14 cellular contexts compared by ENCODE assay signal in the genomic region with DNA sequence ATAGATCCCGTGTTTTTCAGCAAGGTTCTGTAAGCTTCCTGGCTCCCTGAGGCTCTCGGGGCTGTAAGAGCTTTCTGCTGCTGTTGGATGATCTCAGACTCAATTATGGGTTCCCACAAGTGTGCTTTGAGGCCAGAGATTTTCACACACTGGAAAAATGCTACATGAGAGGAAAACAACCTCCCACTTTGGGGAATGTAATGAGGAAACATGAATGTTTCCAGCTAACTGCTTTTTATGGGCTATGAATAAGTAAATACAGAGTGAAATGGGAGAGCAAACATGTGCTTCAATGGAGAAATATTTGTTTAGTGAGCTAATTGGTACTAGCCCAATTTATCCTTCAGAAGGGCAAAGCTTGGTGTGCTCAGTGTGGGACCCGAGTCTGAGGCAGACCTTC.
DNase-seq lines count a peak whose midpoint lies in the region; ATAC-seq and TF ChIP-seq lines count a peak whose summit lies in the region.
"Had no signal": no experiment of that assay in that cellular context is flagged by ENCODE, and none has a peak within 500 bp of the region (broad histone marks: within the 10 kb centered on the region; RNA-seq: fewer than 3 reads in every experiment).

No MANE protein-coding gene starts in this region.

- H3K4ac ChIP-seq in H9 (ENCODE audit: low read depth, low read length) = no peak overlapping the region

- H3K27ac Mint-ChIP-seq in H9 = no peak overlapping the region
- H3K27ac Mint-ChIP-seq: activated naive CD8-positive, alpha-beta T cell treated with anti-CD3 and anti-CD28 coated beads, Interleukin-2, amount 50 U/mL, for 24 hours had no signal

- H3K4me3 Mint-ChIP-seq in H9 = no peak overlapping the region
- H3K4me3 Mint-ChIP-seq: activated naive CD8-positive, alpha-beta T cell treated with anti-CD3 and anti-CD28 coated beads, Interleukin-2, amount 50 U/mL, for 24 hours; naive B cell had no signal

- H3K18ac ChIP-seq in H9 (ENCODE audit: insufficient read length, low read depth, low read length) = no peak overlapping the region

- H2BK120ac ChIP-seq in H9 (ENCODE audit: low read depth, low read length, poor library complexity, severe bottlenecking) = no peak overlapping the region

- H3K27me3 Mint-ChIP-seq in H9 (ENCODE audit: low read depth) = no peaks in the 10 kb centered on the region

- no peaks in the 10 kb centered on the region for H3K79me1 ChIP-seq in H9 (ENCODE audit: insufficient read depth, low read depth, low read length, poor library complexity, severe bottlenecking)

- peak; percentile 82 for ATAC-seq in upper lobe of right lung
- ATAC-seq in HG02870 (IDR thresholded peaks at IDR 0.05; ENCODE audit: unreplicated experiment) = no peak
- no peak for ATAC-seq in HG03025 (IDR thresholded peaks at IDR 0.05; ENCODE audit: low FRiP score, unreplicated experiment)
- ATAC-seq: activated naive CD8-positive, alpha-beta T cell treated with anti-CD3 and anti-CD28 coated beads, Interleukin-2, amount 50 U/mL, for 24 hours; K562; Right ventricle myocardium inferior had no signal

- no peak overlapping the region for H2BK15ac ChIP-seq in H9 (ENCODE audit: low read depth, low read length)

- intact Hi-C loops in upper lobe of right lung (cut with DNase I) = no loop called here

- no peak overlapping the region for H4K5ac ChIP-seq in H9 (ENCODE audit: insufficient read length, low read depth, low read length)

- H3K23ac ChIP-seq in H9 (ENCODE audit: insufficient read length, low read depth, low read length) = no peak overlapping the region

- H3K4me1 ChIP-seq in upper lobe of right lung (no peaks in the 10 kb centered on the region), H9 (ENCODE audit: insufficient read depth, low read length) (no peaks in the 10 kb centered on the region)
- H3K4me1 ChIP-seq: tibial nerve had no signal

- no peaks in the 10 kb centered on the region for H4K20me1 ChIP-seq in H9 (ENCODE audit: control insufficient read depth, insufficient read depth, insufficient read length)

- H2BK12ac ChIP-seq in H9 (ENCODE audit: insufficient read length, low read depth, low read length) = no peak overlapping the region

- H4K8ac ChIP-seq in H9 (replicated peaks; ENCODE audit: insufficient read length, low read depth, low read length) = no peak overlapping the region

- H3K27ac ChIP-seq in upper lobe of right lung (peak overlapping the region; percentile 39), H9 (ENCODE audit: insufficient read length, low read depth, low read length) (no peak overlapping the region)
- H3K27ac ChIP-seq: tibial nerve had no signal

- H2BK20ac ChIP-seq in H9 (ENCODE audit: low read depth, low read length, poor library complexity, severe bottlenecking) = no peak overlapping the region

- TF ChIP-seq CTCF in HFF-Myc (IDR thresholded peaks at IDR 0.05; ENCODE audit: low read depth, low read length, missing control alignments) (no peak), upper lobe of right lung (IDR thresholded peaks at IDR 0.05) (no peak), H9 (conservative IDR thresholded peaks at IDR 0.05) (no peak)

- WGBS in H9 (ENCODE audit: extremely low coverage, insufficient read length, low lambda C conversion rate) = no CpG with 5 or more reads among the region's 3 CpGs

- no peak overlapping the region for H3K9ac ChIP-seq in H9 (ENCODE audit: extremely low read depth, insufficient read length, low read length)

- no peak overlapping the region for H2AK5ac ChIP-seq in H9 (ENCODE audit: insufficient read length, low read length)

- no peak overlapping the region for H3K4me3 ChIP-seq in HFF-Myc (replicated peaks; ENCODE audit: low read depth, low read length)
- peak overlapping the region; percentile 11 for H3K4me3 ChIP-seq in upper lobe of right lung
- H3K4me3 ChIP-seq: K562, tibial nerve had no signal

- H3K56ac ChIP-seq in H9 (ENCODE audit: insufficient read length, low read depth, low read length) = no peak overlapping the region

- H3K4me2 ChIP-seq in H9 (ENCODE audit: insufficient read depth, insufficient read length, low read length) = no peak overlapping the region

- H2BK5ac ChIP-seq in H9 (ENCODE audit: insufficient read length, low read length) = no peak overlapping the region

- no peaks in the 10 kb centered on the region for H3K79me2 ChIP-seq in H9 (ENCODE audit: insufficient read depth, low read length)

- H3K14ac ChIP-seq in H9 (ENCODE audit: insufficient read depth, low read length) = no peak overlapping the region

- peak; percentile 17 for DNase-seq in HFF-Myc (ENCODE audit: extremely low read depth, low read depth)
- peak; percentile 89 for DNase-seq in NCI-H748 treated with DMSO at 0.1 percent for 48 hours (lab: John Stamatoyannopoulos, UW)
- peak; percentile 16 for DNase-seq in iris pigment epithelial cell (ENCODE audit: low read depth)
- no peak for DNase-seq in upper lobe of right lung
- DNase-seq in H9 = no peak
- DNase-seq in activated naive CD4-positive, alpha-beta T cell (lab: John Stamatoyannopoulos, UW) = no peak
- DNase-seq: activated naive CD8-positive, alpha-beta T cell treated with anti-CD3 and anti-CD28 coated beads, Interleukin-2, amount 50 U/mL, for 24 hours; naive B cell; stimulated activated CD4-positive, alpha-beta T cell treated with anti-CD3 and anti-CD28 coated beads, Interleukin-2, amount 100 ng/mL, for 24 hours had no signal

- no peaks in the 10 kb centered on the region for H3K27me3 ChIP-seq in upper lobe of right lung
- H3K27me3 ChIP-seq in H9 (ENCODE audit: insufficient read depth, low read length) = no peaks in the 10 kb centered on the region
- H3K27me3 ChIP-seq: tibial nerve had no signal

- no peak overlapping the region for H3T11ph ChIP-seq in H9 (ENCODE audit: low read length)

- peaks cover 0 to 2% of the 10 kb centered on the region in 2 experiments; a peak in 2 of 5 replicates for H3K9me3 Mint-ChIP-seq in H9

- no peak overlapping the region for H4K91ac ChIP-seq in H9 (ENCODE audit: insufficient read length, low read depth, low read length)

- H2AFZ ChIP-seq in H9 (ENCODE audit: low read length) = no peak overlapping the region

- no peaks in the 10 kb centered on the region for H3K4me1 Mint-ChIP-seq in H9
- H3K4me1 Mint-ChIP-seq: activated naive CD8-positive, alpha-beta T cell treated with anti-CD3 and anti-CD28 coated beads, Interleukin-2, amount 50 U/mL, for 24 hours; naive B cell had no signal

- no peaks in the 10 kb centered on the region for H3K9me3 ChIP-seq in upper lobe of right lung
- no peaks in the 10 kb centered on the region for H3K9me3 ChIP-seq in H9 (ENCODE audit: control insufficient read depth, low read depth, low read length)

- H3K23me2 ChIP-seq in H9 (ENCODE audit: insufficient read length, low read depth, low read length, poor library complexity, severe bottlenecking) = no peaks in the 10 kb centered on the region

- H3K36me3 ChIP-seq in upper lobe of right lung = no peaks in the 10 kb centered on the region
- H3K36me3 ChIP-seq: tibial nerve had no signal

- no peaks in the 10 kb centered on the region for H3K36me3 Mint-ChIP-seq in H9 (ENCODE audit: insufficient read depth in 1 of 3, low read depth in 3 of 3)
- H3K36me3 Mint-ChIP-seq: naive B cell had no signal

Comparison
In these comparisons a context has a peak if more than half of its experiments do, and no peak if none do; other contexts are left out.
1. DNase-seq: peak in HFF-Myc (single experiment), NCI-H748 treated with DMSO at 0.1 percent for 48 hours (single experiment) and iris pigment epithelial cell (single experiment); none in upper lobe of right lung (single experiment), H9 (single experiment) and activated naive CD4-positive, alpha-beta T cell (0 of 4).